Comparison of ENCODE assay signal across 1 cellular context in the genomic region with DNA sequence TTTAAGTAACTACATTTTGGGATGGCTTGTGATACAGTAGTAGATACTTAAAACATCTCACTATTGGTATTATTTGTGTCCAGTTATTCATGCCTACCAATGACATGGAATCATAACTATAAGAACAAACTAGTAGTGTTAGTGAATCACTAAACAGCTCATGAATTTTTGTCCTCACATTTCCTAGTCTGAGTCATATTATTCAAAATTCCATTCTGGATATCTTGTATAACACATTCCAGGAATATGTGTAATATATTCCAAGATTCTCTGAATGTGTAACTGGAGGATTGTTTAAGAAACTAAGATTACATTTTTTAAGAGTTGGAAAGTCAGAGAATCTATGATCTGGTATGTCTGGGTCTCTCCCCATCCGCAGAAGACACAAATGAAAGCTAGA.
TF ChIP-seq lines count a peak whose summit lies in the region.

No MANE protein-coding gene starts in this region.

TF ChIP-seq in SK-N-SH, 30 proteins besides CTCF, POLR2A, EP300 and RAD21 (continued from another document):
- no peak for TF ChIP-seq ZBTB33 (IDR thresholded peaks at IDR 0.05; ENCODE audit: borderline replicate concordance, low read depth)
- no peak for TF ChIP-seq NRF1 (IDR thresholded peaks at IDR 0.05; ENCODE audit: low read depth, low read length)
- no peak for TF ChIP-seq SMC3 (IDR thresholded peaks at IDR 0.05; ENCODE audit: low read depth, low read length)
- TF ChIP-seq TCF12 (IDR thresholded peaks at IDR 0.05) = peak; percentile 89
- no peak for TF ChIP-seq MXI1 (IDR thresholded peaks at IDR 0.05; ENCODE audit: low read depth, low read length)
- no peak for TF ChIP-seq MAX (IDR thresholded peaks at IDR 0.05; ENCODE audit: low read depth)
- no peak for TF ChIP-seq RXRA (IDR thresholded peaks at IDR 0.05; ENCODE audit: borderline replicate concordance, low read depth)
- TF ChIP-seq SIN3A (IDR thresholded peaks at IDR 0.05; ENCODE audit: borderline replicate concordance, low read depth, low read length) = no peak
- TF ChIP-seq POLR2AphosphoS5 (IDR thresholded peaks at IDR 0.05; ENCODE audit: low read depth, low read length) = peak; percentile 60; the same call in 1 of the 2 replicates
- TF ChIP-seq TEAD4 (IDR thresholded peaks at IDR 0.05; ENCODE audit: borderline replicate concordance, insufficient read depth) = peak; percentile 89
- TF ChIP-seq JUND (IDR thresholded peaks at IDR 0.05) = peak; percentile 92
- TF ChIP-seq GATA2 (CRISPR knock-in tag; IDR thresholded peaks at IDR 0.05) = no peak
- TF ChIP-seq EZH2phosphoT487 (IDR thresholded peaks at IDR 0.05; ENCODE audit: borderline replicate concordance, low read depth) = no peak
- no peak for TF ChIP-seq RFX5 (IDR thresholded peaks at IDR 0.05; ENCODE audit: low read length)
- peak; percentile 68 for TF ChIP-seq PBX3 (IDR thresholded peaks at IDR 0.05)
- TF ChIP-seq, protein P1, sequence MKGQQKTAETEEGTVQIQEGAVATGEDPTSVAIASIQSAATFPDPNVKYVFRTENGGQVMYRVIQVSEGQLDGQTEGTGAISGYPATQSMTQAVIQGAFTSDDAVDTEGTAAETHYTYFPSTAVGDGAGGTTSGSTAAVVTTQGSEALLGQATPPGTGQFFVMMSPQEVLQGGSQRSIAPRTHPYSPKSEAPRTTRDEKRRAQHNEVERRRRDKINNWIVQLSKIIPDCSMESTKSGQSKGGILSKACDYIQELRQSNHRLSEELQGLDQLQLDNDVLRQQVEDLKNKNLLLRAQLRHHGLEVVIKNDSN (IDR thresholded peaks at IDR 0.05; ENCODE audit: borderline replicate concordance, low read depth) = no peak
- no peak for TF ChIP-seq YY1 (IDR thresholded peaks at IDR 0.05; ENCODE audit: low read depth)
